ENCODE assay signal across 12 cellular contexts in genomic region chrX:124346064-124346876, GRCh38. TPM values are rescaled to one million over a fixed set of nuclear protein-coding genes. Genes with fewer than 3 reads are reported as not detected.
DNase-seq lines count a peak whose midpoint lies in the region; ATAC-seq lines count a peak whose summit lies in the region.
"Had no signal": no experiment of that assay in that cellular context is flagged by ENCODE, and none has a peak within 500 bp of the region (broad histone marks: within the 10 kb centered on the region; RNA-seq: fewer than 3 reads in every experiment).

Gene SH2D1A (plus strand): TSS chrX:124346563. CDS start chrX:124346643, 80 bp downstream.

- peaks cover 37% of the 10 kb centered on the region for H3K4me1 Mint-ChIP-seq in T-helper 1 cell treated with Interleukin-12 subunit alpha and Interleukin-12 subunit beta and Interleukin-4 antibody, amounts not matched to agents 30 μg/mL and 1 μg/mL, for 36 hours (ENCODE audit: low read depth)
- H3K4me1 Mint-ChIP-seq in naive thymus-derived CD4-positive, alpha-beta T cell: peaks cover 12 to 51% (median 44%) of the 10 kb centered on the region in 7 donors
- H3K4me1 Mint-ChIP-seq: nephron had no signal

- DNase-seq in GDM1 (lab: John Stamatoyannopoulos, UW) (peak; percentile 48), activated gamma-delta T cell (lab: John Stamatoyannopoulos, UW) (peak; percentile 3), NCI-H82 (lab: John Stamatoyannopoulos, UW) (no peak)
- DNase-seq in naive thymus-derived CD4-positive, alpha-beta T cell: peak in 8 of 9 donors; percentile 20 to 50 (median 34)
- DNase-seq: BE2C, NCI-H1436 had no signal

- POLR2A ChIA-PET in naive thymus-derived CD4-positive, alpha-beta T cell (lab: Charles Lee): interaction anchor here (0.7 to 1.7 kb wide), 10 partner anchors 8 to 386 kb away, joined by 3 to 17 read pairs (median 5); no protein-coding TSS in a partner anchor

- H3K9me3 Mint-ChIP-seq in T-helper 1 cell treated with Interleukin-12 subunit alpha and Interleukin-12 subunit beta and Interleukin-4 antibody, amounts not matched to agents 30 μg/mL and 1 μg/mL, for 36 hours: no peaks in the 10 kb centered on the region
- no peaks in the 10 kb centered on the region for H3K9me3 Mint-ChIP-seq in naive thymus-derived CD4-positive, alpha-beta T cell
- H3K9me3 Mint-ChIP-seq: nephron had no signal

- H3K27ac Mint-ChIP-seq in T-helper 1 cell treated with Interleukin-12 subunit alpha and Interleukin-12 subunit beta and Interleukin-4 antibody, amounts not matched to agents 30 μg/mL and 1 μg/mL, for 36 hours: peak within 1 kb of the TSS; percentile 97
- peak within 1 kb of the TSS; percentile 85 to 98 (median 95) for H3K27ac Mint-ChIP-seq in naive thymus-derived CD4-positive, alpha-beta T cell
- H3K27ac Mint-ChIP-seq: nephron had no signal

- H3K9me3 ChIP-seq in naive thymus-derived CD4-positive, alpha-beta T cell (ENCODE audit: control insufficient read depth in 2 of 3, low read length in 3 of 3): no peaks in the 10 kb centered on the region
- H3K9me3 ChIP-seq: BE2C had no signal

- intact Hi-C loops in naive thymus-derived CD4-positive, alpha-beta T cell (cut with micrococcal nuclease): loop anchor here (1.0 to 10.0 kb wide), 12 partner anchors 8 to 611 kb away; partner anchors contain the start of genes STAG2 (in 2 of the 2) and THOC2 (in 1 of the 2)

- peaks cover 36 to 47% of the 10 kb centered on the region in 2 donors for H3K4me1 ChIP-seq in naive thymus-derived CD4-positive, alpha-beta T cell (ENCODE audit: control insufficient read depth in 2 of 2, insufficient read depth in 2 of 2, low read length in 2 of 2)
- H3K4me1 ChIP-seq: BE2C had no signal

- CTCF ChIA-PET in naive thymus-derived CD4-positive, alpha-beta T cell (lab: Charles Lee): interaction anchor here (0.6 to 1.0 kb wide), 2 partner anchors 137 to 785 kb away, joined by 3 read pairs; no protein-coding TSS in a partner anchor

- peak within 1 kb of the TSS; percentile 72 for H3K27ac ChIP-seq in naive thymus-derived CD4-positive, alpha-beta T cell (ENCODE audit: low read depth, low read length)
- H3K27ac ChIP-seq: SK-N-MC had no signal

- H3K36me3 ChIP-seq in naive thymus-derived CD4-positive, alpha-beta T cell (ENCODE audit: control insufficient read depth in 2 of 3, insufficient read depth in 3 of 3, low read length in 3 of 3): no peaks in the 10 kb centered on the region
- H3K36me3 ChIP-seq: BE2C had no signal

- no peaks in the 10 kb centered on the region for H3K27me3 ChIP-seq in naive thymus-derived CD4-positive, alpha-beta T cell (ENCODE audit: control insufficient read depth in 2 of 2, insufficient read depth in 2 of 2, low read length in 2 of 2)
- H3K27me3 ChIP-seq: BE2C had no signal

- peak; percentile 70 for ATAC-seq in naive thymus-derived CD4-positive, alpha-beta T cell
- no peak for ATAC-seq in HG02623 (IDR thresholded peaks at IDR 0.05; ENCODE audit: unreplicated experiment)
- no peak for ATAC-seq in HG03280 (IDR thresholded peaks at IDR 0.05; ENCODE audit: unreplicated experiment)
- no peak for ATAC-seq in GM21528 (IDR thresholded peaks at IDR 0.05; ENCODE audit: low FRiP score, unreplicated experiment)

- H3K4me3 Mint-ChIP-seq in T-helper 1 cell treated with Interleukin-12 subunit alpha and Interleukin-12 subunit beta and Interleukin-4 antibody, amounts not matched to agents 30 μg/mL and 1 μg/mL, for 36 hours: peak within 1 kb of the TSS; percentile 90
- H3K4me3 Mint-ChIP-seq in naive thymus-derived CD4-positive, alpha-beta T cell: peak within 1 kb of the TSS; percentile 79 to 99 (median 96)
- H3K4me3 Mint-ChIP-seq: nephron had no signal

- no peaks in the 10 kb centered on the region for H3K36me3 Mint-ChIP-seq in T-helper 1 cell treated with Interleukin-12 subunit alpha and Interleukin-12 subunit beta and Interleukin-4 antibody, amounts not matched to agents 30 μg/mL and 1 μg/mL, for 36 hours (ENCODE audit: low read depth)
- peaks cover 0 to 4% (median 0%) of the 10 kb centered on the region in 5 donors for H3K36me3 Mint-ChIP-seq in naive thymus-derived CD4-positive, alpha-beta T cell

- no peaks in the 10 kb centered on the region for H3K27me3 Mint-ChIP-seq in T-helper 1 cell treated with Interleukin-12 subunit alpha and Interleukin-12 subunit beta and Interleukin-4 antibody, amounts not matched to agents 30 μg/mL and 1 μg/mL, for 36 hours (ENCODE audit: low read depth)
- H3K27me3 Mint-ChIP-seq in naive thymus-derived CD4-positive, alpha-beta T cell: no peaks in the 10 kb centered on the region

- peak within 1 kb of the TSS; percentile 62 for H3K4me3 ChIP-seq in naive thymus-derived CD4-positive, alpha-beta T cell (ENCODE audit: low read length)
- H3K4me3 ChIP-seq: SK-N-MC had no signal

RNA-seq across cellular contexts. Expression of gene SH2D1A, which starts in this region (rescaled TPM):
- total RNA-seq in naive thymus-derived CD4-positive, alpha-beta T cell: 10 to 100 TPM; 23.8 to 48.2 (median 37.9) TPM
- polyA plus RNA-seq in naive thymus-derived CD4-positive, alpha-beta T cell: 10 to 100 TPM; 43.8 to 57.6 TPM
